ENCODE assay signal across 24 cellular contexts in the genomic region with DNA sequence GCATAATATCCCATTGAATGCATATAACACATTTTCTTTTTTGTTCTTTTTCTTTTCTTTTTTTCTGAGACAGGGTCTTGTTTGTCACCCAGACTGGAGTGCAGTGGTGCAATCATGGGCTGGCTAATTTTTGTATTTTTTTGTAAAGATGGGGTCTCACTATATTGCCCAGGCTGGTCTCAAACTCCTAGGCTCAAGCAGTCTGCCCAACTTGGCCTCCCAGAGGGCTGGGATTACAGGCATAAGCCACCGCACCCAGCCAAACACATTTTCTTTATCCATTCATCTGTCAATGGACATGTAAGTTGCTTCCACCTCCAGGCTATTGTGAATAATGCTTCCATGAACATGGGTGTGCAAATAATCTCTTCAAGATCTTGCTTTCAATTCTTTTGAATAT. TPM values are rescaled to one million over a fixed set of nuclear protein-coding genes. Genes with fewer than 3 reads are reported as not detected.
"Had no signal": no experiment of that assay in that cellular context is flagged by ENCODE, and none has a peak within 500 bp of the region (broad histone marks: within the 10 kb centered on the region; RNA-seq: fewer than 3 reads in every experiment).

No MANE protein-coding gene starts in this region.

- H3K27ac ChIP-seq: coronary artery, pancreas, testis, tibial nerve, upper lobe of right lung, vagina had no signal

- H3K36me3 ChIP-seq: heart right ventricle, pancreas, tibial nerve, upper lobe of right lung, vagina had no signal

- DNase-seq: effector CD4-positive, alpha-beta T cell; endodermal cell; heart right ventricle; hypothalamus; kidney glomerular epithelial cell; mucosa of descending colon; natural killer cell; nucleus accumbens; pancreas; right cardiac atrium; stimulated activated CD4-positive, alpha-beta T cell treated with anti-CD3 and anti-CD28 coated beads, Interleukin-4, amount 100 ng/mL, for 1 hour; stimulated activated naive B cell treated with anti-CD40 and anti-IgM and Interleukin-4, amounts not matched to agents 10 μg/mL and 1 μg/mL and 100 μg/mL, for 72 hours; stimulated activated naive CD8-positive, alpha-beta T cell treated with anti-CD3 and anti-CD28 coated beads, Interleukin-15, amount 100 ng/mL, for 72 hours; testis; upper lobe of right lung had no signal

- H3K4me3 ChIP-seq: coronary artery, heart right ventricle, mucosa of descending colon, pancreas, smooth muscle cell, testis, tibial nerve, upper lobe of right lung, vagina had no signal

- H3K4me2 ChIP-seq: smooth muscle cell had no signal

- H3K27me3 Mint-ChIP-seq: stimulated activated naive B cell treated with anti-CD40 and anti-IgM and Interleukin-4, amounts not matched to agents 10 μg/mL and 1 μg/mL and 100 μg/mL, for 72 hours; stimulated activated naive CD8-positive, alpha-beta T cell treated with anti-CD3 and anti-CD28 coated beads, Interleukin-15, amount 100 ng/mL, for 72 hours had no signal

- FAIRE-seq: frontal cortex, islet of Langerhans, pancreas had no signal

- H3K27me3 ChIP-seq: heart right ventricle, pancreas, testis, tibial nerve, upper lobe of right lung, vagina had no signal

- H3K9me3 ChIP-seq: pancreas, testis, upper lobe of right lung had no signal

- ATAC-seq: esophagus mucosa; heart right ventricle; mucosa of descending colon; natural killer cell; right cardiac atrium; stimulated activated naive B cell treated with anti-CD40 and anti-IgM and Interleukin-4, amounts not matched to agents 10 μg/mL and 1 μg/mL and 100 μg/mL, for 72 hours had no signal

- H3K36me3 Mint-ChIP-seq: natural killer cell had no signal

- H3K27ac Mint-ChIP-seq: endodermal cell; natural killer cell; progenitor cell of endocrine pancreas; stimulated activated naive B cell treated with anti-CD40 and anti-IgM and Interleukin-4, amounts not matched to agents 10 μg/mL and 1 μg/mL and 100 μg/mL, for 72 hours; stimulated activated naive CD8-positive, alpha-beta T cell treated with anti-CD3 and anti-CD28 coated beads, Interleukin-15, amount 100 ng/mL, for 72 hours had no signal

- H3K4me1 ChIP-seq: pancreas had no signal

- H3K4me3 Mint-ChIP-seq: endodermal cell; natural killer cell; neural crest cell; stimulated activated naive B cell treated with anti-CD40 and anti-IgM and Interleukin-4, amounts not matched to agents 10 μg/mL and 1 μg/mL and 100 μg/mL, for 72 hours; stimulated activated naive CD8-positive, alpha-beta T cell treated with anti-CD3 and anti-CD28 coated beads, Interleukin-15, amount 100 ng/mL, for 72 hours had no signal

RNA-seq across cellular contexts. Expression of a gene that starts 17.0 kb away (rescaled TPM):
- total RNA-seq: smooth muscle cell had no signal
